1 cellular context compared by ENCODE assay signal in genomic region chr13:110557610-110558305, GRCh38.
A peak's percentile ranks its signal among the peaks of the same experiment; 100 is the strongest.
TF ChIP-seq lines count a peak whose summit lies in the region.

No MANE protein-coding gene starts in this region.

TF ChIP-seq in HepG2, 621 proteins besides CTCF, POLR2A, EP300 and RAD21 (continued from another document):
- 0 out of 2 replicates have a peak, but pooled peaks have one; percentile 37 for TF ChIP-seq ZNF710 (CRISPR knock-in tag; IDR thresholded peaks at IDR 0.05; ENCODE audit: borderline replicate concordance)
- peak; percentile 31; the same call in 1 of the 2 replicates for TF ChIP-seq ZFX (CRISPR knock-in tag; IDR thresholded peaks at IDR 0.05; ENCODE audit: low read depth)
- peak; percentile 90 for TF ChIP-seq ZBTB33 (CRISPR knock-in tag; IDR thresholded peaks at IDR 0.05)
- peak; percentile 33; the same call in 1 of the 2 replicates for TF ChIP-seq ARID5B (CRISPR knock-in tag; IDR thresholded peaks at IDR 0.05)
- peak; percentile 26; the same call in 1 of the 2 replicates for TF ChIP-seq GATAD2A (CRISPR knock-in tag; IDR thresholded peaks at IDR 0.05)
- TF ChIP-seq STAG1 (CRISPR knock-in tag; IDR thresholded peaks at IDR 0.05): no peak
- no peak for TF ChIP-seq ZBTB43 (CRISPR knock-in tag; conservative IDR thresholded peaks at IDR 0.05)
- TF ChIP-seq FOSL2 (CRISPR knock-in tag; IDR thresholded peaks at IDR 0.05): peak; percentile 15; the same call in 1 of the 2 replicates
- TF ChIP-seq ZNF687 (CRISPR knock-in tag; IDR thresholded peaks at IDR 0.05): peak; percentile 60
- TF ChIP-seq PATZ1 (CRISPR knock-in tag; IDR thresholded peaks at IDR 0.05): 0 out of 2 replicates have a peak, but pooled peaks have one; percentile 13
- TF ChIP-seq ZNF142 (CRISPR knock-in tag; IDR thresholded peaks at IDR 0.05): no peak
- 0 out of 2 replicates have a peak, but pooled peaks have one; percentile 52 for TF ChIP-seq HNRNPL (IDR thresholded peaks at IDR 0.05; ENCODE audit: low read depth, low read length)
- no peak for TF ChIP-seq RFXAP (CRISPR knock-in tag; IDR thresholded peaks at IDR 0.05; ENCODE audit: borderline replicate concordance)
- TF ChIP-seq GABPB1 (CRISPR knock-in tag; IDR thresholded peaks at IDR 0.05): peak; percentile 14; the same call in 1 of the 2 replicates
- 0 out of 2 replicates have a peak, but pooled peaks have one; percentile 6 for TF ChIP-seq MEIS2 (CRISPR knock-in tag; IDR thresholded peaks at IDR 0.05)
